27 cellular contexts compared by ENCODE assay signal in the genomic region with DNA sequence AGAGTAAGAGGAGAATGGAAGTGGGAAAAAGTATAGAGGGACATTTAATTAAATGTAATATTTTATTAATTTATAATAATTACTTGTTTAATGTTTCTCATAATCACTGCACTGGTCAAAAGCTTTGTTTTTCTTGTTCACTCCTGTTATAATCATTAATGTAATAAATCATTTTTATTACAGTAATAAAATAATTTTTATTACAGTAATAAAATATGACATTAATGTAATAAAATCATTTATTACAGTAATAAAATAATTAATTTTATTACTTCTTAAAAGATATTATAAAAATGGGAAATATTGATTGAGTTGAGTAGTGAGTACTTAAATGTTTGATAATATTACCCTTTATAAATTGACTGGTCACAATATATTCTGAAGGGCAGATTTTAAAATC.
"Had no signal": no experiment of that assay in that cellular context is flagged by ENCODE, and none has a peak within 500 bp of the region (broad histone marks: within the 10 kb centered on the region; RNA-seq: fewer than 3 reads in every experiment).

No MANE protein-coding gene starts in this region.

- H3K4me3 ChIP-seq: left ventricle myocardium inferior, lung, neural progenitor cell, prostate gland, skin epidermis, spleen, tibial nerve, uterus had no signal

- H3K36me3 ChIP-seq: left ventricle myocardium inferior, neural progenitor cell, neutrophil, prostate gland, spleen, tibial nerve, uterus had no signal

- H3K9ac ChIP-seq: neural progenitor cell had no signal

- ATAC-seq: natural killer cell; right cardiac atrium; sciatic nerve; stimulated activated memory B cell treated with anti-CD40 and anti-IgM and Interleukin-4, amounts not matched to agents 10 μg/mL and 1 μg/mL and 100 μg/mL, for 72 hours; stimulated activated naive CD8-positive, alpha-beta T cell treated with anti-CD3 and anti-CD28 coated beads, Interleukin-15, amount 100 ng/mL, for 72 hours had no signal

- DNase-seq: hippocampal formation; left ventricle myocardium inferior; mesendoderm; naive B cell; natural killer cell; nephron progenitor cell; occipital lobe; retina; right cardiac atrium; spleen; stimulated activated CD4-positive, alpha-beta T cell treated with anti-CD3 and anti-CD28 coated beads, Interleukin-1b, Interleukin-23, amount 100 ng/mL, for 48 hours; stimulated activated CD4-positive, alpha-beta T cell treated with anti-CD3 and anti-CD28 coated beads, Interleukin-2, amount 100 ng/mL, for 48 hours; stimulated activated CD4-positive, alpha-beta T cell treated with anti-CD3 and anti-CD28 coated beads, Interleukin-4, amount 100 ng/mL, for 4 hours; stimulated activated CD8-positive, alpha-beta memory T cell treated with anti-CD3 and anti-CD28 coated beads, Interleukin-4, amount 100 ng/mL, for 48 hours; stimulated activated naive CD4-positive, alpha-beta T cell treated with Interleukin-2 at 50 U/mL for 16 hours; stimulated activated naive CD8-positive, alpha-beta T cell treated with anti-CD3 and anti-CD28 coated beads, Interleukin-15, amount 100 ng/mL, for 72 hours; substantia nigra; uterus had no signal

- H3K9me3 ChIP-seq: neutrophil, prostate gland, uterus had no signal

- H3K27ac ChIP-seq: left ventricle myocardium inferior, neural progenitor cell, neutrophil, prostate gland, skin epidermis, spleen, tibial nerve, uterus had no signal

- FAIRE-seq: keratinocyte had no signal

- H3K4me1 ChIP-seq: left ventricle myocardium inferior, prostate gland, spleen, tibial nerve, uterus had no signal

- H3K27me3 ChIP-seq: neural progenitor cell, neutrophil, spleen, tibial nerve, uterus had no signal
